ENCODE assay signal across 10 cellular contexts in genomic region chr3:189117087-189117486, GRCh38. TPM values are rescaled to one million over a fixed set of nuclear protein-coding genes. Genes with fewer than 3 reads are reported as not detected.
"Had no signal": no experiment of that assay in that cellular context is flagged by ENCODE, and none has a peak within 500 bp of the region (broad histone marks: within the 10 kb centered on the region; RNA-seq: fewer than 3 reads in every experiment).

No MANE protein-coding gene starts in this region.

- H3K36me3 Mint-ChIP-seq: IgD-negative memory B cell had no signal

- ATAC-seq: HCT116, HepG2 had no signal

- DNase-seq: GM23248, GOT3, H7, HFFc6, KBM-7 had no signal

- H3K4me3 ChIP-seq: GM23248, HAP-1 had no signal

- H3K4me1 Mint-ChIP-seq: IgD-negative memory B cell had no signal

- H3K4me1 ChIP-seq: HAP-1 had no signal

- H3K4me3 Mint-ChIP-seq: HFFc6, IgD-negative memory B cell had no signal

- H3K9me3 ChIP-seq: HAP-1 had no signal

- H3K27ac Mint-ChIP-seq: HFFc6, IgD-negative memory B cell had no signal

- H3K36me3 ChIP-seq: HAP-1 had no signal

- H3K9me3 Mint-ChIP-seq: HFFc6 had no signal

- H3K9ac ChIP-seq: GM23248 had no signal

- H3K27ac ChIP-seq: GM23248, HL-60 had no signal

RNA-seq across cellular contexts. Expression of gene TPRG1, which starts 54.7 kb away (rescaled TPM):
- total RNA-seq: GM23248, HepG2, HFFc6 had no signal
